Comparison of ENCODE assay signal across 20 cellular contexts in genomic region chr19:16624236-16624635, GRCh38.
"Had no signal": no experiment of that assay in that cellular context is flagged by ENCODE, and none has a peak within 500 bp of the region (broad histone marks: within the 10 kb centered on the region; RNA-seq: fewer than 3 reads in every experiment).

No MANE protein-coding gene starts in this region.

- DNase-seq: activated CD4-positive, alpha-beta T cell treated with anti-CD3 and anti-CD28 coated beads for 36 hours; activated CD8-positive, alpha-beta T cell treated with anti-CD3 and anti-CD28 coated beads for 36 hours; activated gamma-delta T cell treated with Interleukin-2 at 50 U/mL for 16 hours; activated T-cell treated with anti-CD3 and anti-CD28 coated beads, Interleukin-2, amount 50 U/mL, for 72 hours; amygdala; caudate nucleus; islet precursor cell; mucosa of descending colon; naive thymus-derived CD4-positive, alpha-beta T cell; stimulated activated CD4-positive, alpha-beta T cell treated with anti-CD3 and anti-CD28 coated beads, Interleukin-15, amount 100 ng/mL, for 24 hours; stimulated activated CD4-positive, alpha-beta T cell treated with anti-CD3 and anti-CD28 coated beads, Interleukin-4, amount 100 ng/mL, for 1 hour; stimulated activated naive CD4-positive, alpha-beta T cell; T1000; tibial artery had no signal

- H2AFZ ChIP-seq: parathyroid adenoma had no signal

- H3K27ac ChIP-seq: parathyroid adenoma, tibial artery had no signal

- H3K27me3 ChIP-seq: body of pancreas, tibial artery had no signal

- H3K4me3 ChIP-seq: body of pancreas, mucosa of descending colon, tibial artery had no signal

- ATAC-seq: activated CD4-positive, alpha-beta T cell treated with anti-CD3 and anti-CD28 coated beads for 36 hours; activated CD8-positive, alpha-beta T cell treated with anti-CD3 and anti-CD28 coated beads for 36 hours; activated T-cell treated with anti-CD3 and anti-CD28 coated beads, Interleukin-2, amount 50 U/mL, for 72 hours; body of pancreas; esophagus mucosa; left lobe of liver; mucosa of descending colon; naive thymus-derived CD4-positive, alpha-beta T cell had no signal

- FAIRE-seq: colon, endometrium had no signal

- H3K9me3 ChIP-seq: body of pancreas, mucosa of descending colon, tibial artery had no signal

- H3K9ac ChIP-seq: parathyroid adenoma had no signal
